In the genomic region with DNA sequence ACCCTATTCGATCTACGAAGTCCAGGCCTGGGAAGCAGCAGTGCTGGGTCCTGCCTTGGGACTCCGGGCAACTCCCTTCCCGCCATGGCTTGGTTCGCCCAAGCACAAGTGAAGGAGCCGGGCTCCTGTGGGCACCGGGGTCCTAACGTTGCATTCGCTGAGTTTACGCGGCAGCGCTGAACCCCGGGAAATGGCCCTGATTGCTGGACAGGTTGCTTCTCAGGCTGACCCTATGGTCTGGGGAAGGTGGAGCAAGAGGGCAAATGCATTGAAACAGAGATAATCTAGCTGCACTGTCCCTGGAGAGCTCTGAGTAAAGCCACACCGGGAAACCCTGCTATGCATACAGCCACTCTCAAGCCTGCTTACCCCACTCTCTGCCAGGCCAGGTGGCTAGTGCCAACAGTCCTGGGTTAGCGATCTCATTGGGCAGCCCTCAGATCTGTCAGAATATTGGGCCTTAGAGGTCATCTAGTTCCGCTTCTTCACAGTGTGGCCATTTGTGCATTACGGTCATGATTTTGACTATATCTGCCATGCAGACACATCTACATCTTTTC, we compare ENCODE assay signal across 2 cellular contexts.
TF ChIP-seq lines count a peak whose summit lies in the region.

No MANE protein-coding gene starts in this region.

TF ChIP-seq in GM12891, 5 proteins besides CTCF, POLR2A, EP300 and RAD21:
- TF ChIP-seq SPI1 (IDR thresholded peaks at IDR 0.05; ENCODE audit: low read depth, low read length): no peak
- TF ChIP-seq PAX5 (IDR thresholded peaks at IDR 0.05; ENCODE audit: insufficient read depth, low read length, severe bottlenecking): no peak
- no peak for TF ChIP-seq POLR2AphosphoS5 (IDR thresholded peaks at IDR 0.05; ENCODE audit: low read depth, low read length)
- TF ChIP-seq TAF1 (IDR thresholded peaks at IDR 0.05; ENCODE audit: low read depth, low read length): no peak
- no peak for TF ChIP-seq POU2F2 (IDR thresholded peaks at IDR 0.05; ENCODE audit: low read depth, low read length)

TF ChIP-seq in IMR-90, 13 proteins besides CTCF, POLR2A, EP300 and RAD21:
- TF ChIP-seq MXI1 (IDR thresholded peaks at IDR 0.05; ENCODE audit: borderline replicate concordance, low read depth, low read length) (no peak), FOS (IDR thresholded peaks at IDR 0.05; ENCODE audit: low read depth, low read length) (no peak), CHD1 (IDR thresholded peaks at IDR 0.05; ENCODE audit: low read depth, low read length) (no peak), MAZ (IDR thresholded peaks at IDR 0.05; ENCODE audit: borderline replicate concordance, low read depth, low read length) (no peak)
- TF ChIP-seq, protein P1, sequence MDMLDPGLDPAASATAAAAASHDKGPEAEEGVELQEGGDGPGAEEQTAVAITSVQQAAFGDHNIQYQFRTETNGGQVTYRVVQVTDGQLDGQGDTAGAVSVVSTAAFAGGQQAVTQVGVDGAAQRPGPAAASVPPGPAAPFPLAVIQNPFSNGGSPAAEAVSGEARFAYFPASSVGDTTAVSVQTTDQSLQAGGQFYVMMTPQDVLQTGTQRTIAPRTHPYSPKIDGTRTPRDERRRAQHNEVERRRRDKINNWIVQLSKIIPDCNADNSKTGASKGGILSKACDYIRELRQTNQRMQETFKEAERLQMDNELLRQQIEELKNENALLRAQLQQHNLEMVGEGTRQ (IDR thresholded peaks at IDR 0.05; ENCODE audit: low read depth, low read length): no peak
